20 cellular contexts compared by ENCODE assay signal in the genomic region with DNA sequence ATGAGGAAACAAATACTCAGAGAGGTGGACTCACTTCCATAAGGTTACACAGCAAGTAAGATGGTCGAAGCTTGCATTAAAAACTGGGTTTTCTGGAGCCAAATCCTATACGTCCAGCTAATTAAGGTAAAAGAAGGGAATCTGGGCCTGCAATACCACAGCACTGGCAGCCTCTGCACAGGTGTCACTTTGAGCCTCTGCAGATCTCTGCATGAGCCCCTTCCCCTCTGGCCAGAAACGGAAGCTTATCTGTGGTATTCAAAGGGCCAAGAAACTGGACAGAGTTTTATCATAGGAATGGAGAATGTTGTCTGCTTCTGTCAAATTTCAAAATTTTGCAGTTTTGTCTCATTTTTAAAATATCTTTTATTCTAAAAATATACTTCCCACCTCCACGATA.
DNase-seq lines count a peak whose midpoint lies in the region; ATAC-seq and TF ChIP-seq lines count a peak whose summit lies in the region.
"Had no signal": no experiment of that assay in that cellular context is flagged by ENCODE, and none has a peak within 500 bp of the region (broad histone marks: within the 10 kb centered on the region; RNA-seq: fewer than 3 reads in every experiment).

No MANE protein-coding gene starts in this region.

- TF ChIP-seq POLR2A in erythroblast (IDR thresholded peaks at IDR 0.05; ENCODE audit: low read length), result no peak

- ATAC-seq in HG02678 (IDR thresholded peaks at IDR 0.05; ENCODE audit: unreplicated experiment), result no peak

- DNase-seq in ELF-1 (ENCODE audit: low read depth, low spot score) (peak; percentile 10), SK-N-DZ (ENCODE audit: low spot score) (peak; percentile 3), islet precursor cell (peak; percentile 60), erythroblast (lab: John Stamatoyannopoulos, UW) (no peak)
- DNase-seq: 8988T; ACHN; BE2C; C1 segment of cervical spinal cord; CD4-positive, alpha-beta memory T cell; CD4-positive, CD25-positive, alpha-beta regulatory T cell; CD8-positive, alpha-beta memory T cell; COR-L47; DMS 273 treated with DMSO at 0.1 percent for 48 hours; DMS153; DMS53; DMS79; DND-41; EL; GF-D8 had no signal

Comparison
In these comparisons a context has a peak if more than half of its experiments do, and no peak if none do; other contexts are left out.
1. DNase-seq: peak in ELF-1 (single experiment), SK-N-DZ (single experiment) and islet precursor cell (single experiment); none in erythroblast (0 of 2).